24 cellular contexts compared by ENCODE assay signal in genomic region chr14:31209605-31210004, GRCh38. TPM values are rescaled to one million over a fixed set of nuclear protein-coding genes. Genes with fewer than 3 reads are reported as not detected.
A peak's percentile ranks its signal among the peaks of the same experiment; 100 is the strongest.
DNase-seq lines count a peak whose midpoint lies in the region; ATAC-seq and TF ChIP-seq lines count a peak whose summit lies in the region.
"Had no signal": no experiment of that assay in that cellular context is flagged by ENCODE, and none has a peak within 500 bp of the region (broad histone marks: within the 10 kb centered on the region; RNA-seq: fewer than 3 reads in every experiment).

No MANE protein-coding gene starts in this region.

- no peak overlapping the region for H2AFZ ChIP-seq in Karpas-422 (ENCODE audit: low read length)

- peaks cover 45% of the 10 kb centered on the region for H3K4me1 ChIP-seq in CD4-positive, alpha-beta memory T cell (ENCODE audit: insufficient read depth, low read length)
- H3K4me1 ChIP-seq in Karpas-422 (ENCODE audit: low read length) (peaks cover 31% of the 10 kb centered on the region), stomach (peaks cover 14 to 36% (median 28%) of the 10 kb centered on the region in 4 donors)

- no peak overlapping the region for H3K27ac ChIP-seq in CD4-positive, alpha-beta memory T cell (ENCODE audit: low read depth, low read length)
- H3K27ac ChIP-seq in Karpas-422 (ENCODE audit: low read length) (peak overlapping the region; percentile 89; the same call in 1 of the 2 replicates), stomach (peak overlapping the region in 3 of 5 donors; percentile 97 to 99 (median 98))

- no peak overlapping the region for H3K4me3 ChIP-seq in CD4-positive, alpha-beta memory T cell (ENCODE audit: low read length in 2 of 2)
- H3K4me3 ChIP-seq in Karpas-422 (ENCODE audit: low read length) (no peak overlapping the region), stomach (no peak overlapping the region)
- H3K4me3 ChIP-seq: adrenal gland, MG63 had no signal

- H3K27ac Mint-ChIP-seq in CD4-positive, alpha-beta memory T cell = peak overlapping the region in 5 of 7 donors; percentile 85 to 100 (median 99)
- H3K27ac Mint-ChIP-seq in immature natural killer cell = peak overlapping the region in 5 of 6 donors; percentile 89 to 100 (median 99)
- H3K27ac Mint-ChIP-seq: endodermal cell had no signal

- no peaks in the 10 kb centered on the region for H3K36me3 ChIP-seq in CD4-positive, alpha-beta memory T cell (ENCODE audit: insufficient read depth, low read length)
- peaks cover 9% of the 10 kb centered on the region for H3K36me3 ChIP-seq in Karpas-422 (ENCODE audit: insufficient read depth, low read length)
- H3K36me3 ChIP-seq in stomach = no peaks in the 10 kb centered on the region
- H3K36me3 ChIP-seq: adrenal gland had no signal

- peaks cover 5 to 16% of the 10 kb centered on the region in 2 donors for H3K36me3 Mint-ChIP-seq in CD4-positive, alpha-beta memory T cell
- H3K36me3 Mint-ChIP-seq in immature natural killer cell = no peaks in the 10 kb centered on the region

- no peak overlapping the region for H3K4me3 Mint-ChIP-seq in CD4-positive, alpha-beta memory T cell
- peak overlapping the region; percentile 58 to 74 (median 70) for H3K4me3 Mint-ChIP-seq in immature natural killer cell
- H3K4me3 Mint-ChIP-seq: endodermal cell had no signal

- no peak for DNase-seq in CD4-positive, alpha-beta memory T cell
- DNase-seq in Karpas-422 = no peak
- no peak for DNase-seq in immature natural killer cell
- DNase-seq in stomach = no peak
- no peak for DNase-seq in NCI-H2171 treated with DMSO at 0.1 percent for 48 hours (lab: John Stamatoyannopoulos, UW)
- DNase-seq in NCI-H1417 (lab: John Stamatoyannopoulos, UW) = no peak
- DNase-seq: activated CD4-positive, CD25-positive, alpha-beta regulatory T cell treated with anti-CD3 and anti-CD28 coated beads, Interleukin-2, amount 50 U/mL, for 72 hours; activated CD8-positive, alpha-beta memory T cell treated with anti-CD3 and anti-CD28 coated beads for 24 hours; activated naive CD4-positive, alpha-beta T cell; activated T-cell treated with anti-CD3 and anti-CD28 coated beads, Interleukin-2, amount 50 U/mL, for 1 hour; adrenal gland; cortex of kidney; DMS153; endodermal cell; IMR-90; kidney; MG63; NCI-H1436 treated with DMSO at 0.1 percent for 48 hours; NCI-H2107; occipital lobe; SHP77 treated with DMSO at 0.1 percent for 48 hours had no signal

- H3K4me1 Mint-ChIP-seq in CD4-positive, alpha-beta memory T cell = peaks cover 36 to 60% (median 44%) of the 10 kb centered on the region in 4 donors
- H3K4me1 Mint-ChIP-seq in immature natural killer cell = peaks cover 53 to 54% of the 10 kb centered on the region in 2 donors

- TF ChIP-seq POLR2A in stomach (IDR thresholded peaks at IDR 0.05) = no peak

- H3K27me3 Mint-ChIP-seq in CD4-positive, alpha-beta memory T cell = no peaks in the 10 kb centered on the region
- H3K27me3 Mint-ChIP-seq in immature natural killer cell (ENCODE audit: low read depth in 3 of 3) = peaks cover 16 to 26% (median 21%) of the 10 kb centered on the region in 3 donors

- ATAC-seq in GM18858 (IDR thresholded peaks at IDR 0.05; ENCODE audit: unreplicated experiment) = no peak
- ATAC-seq: CD8-positive, alpha-beta T cell; stimulated activated effector memory CD8-positive, alpha-beta T cell treated with anti-CD3 and anti-CD28 coated beads, Interleukin-12 subunit alpha, Interleukin-12 subunit beta, amount 100 ng/mL, for 72 hours had no signal

- peak overlapping the region; percentile 92 for H3K4me2 ChIP-seq in Karpas-422 (ENCODE audit: low read depth, low read length, poor library complexity, severe bottlenecking)

- H3K27me3 ChIP-seq in CD4-positive, alpha-beta memory T cell (ENCODE audit: insufficient read depth, low read length) = no peaks in the 10 kb centered on the region
- H3K27me3 ChIP-seq in Karpas-422 (ENCODE audit: low read length) = no peaks in the 10 kb centered on the region
- H3K27me3 ChIP-seq in stomach = no peaks in the 10 kb centered on the region
- H3K27me3 ChIP-seq: adrenal gland, MG63 had no signal

- intact Hi-C loops in CD4-positive, alpha-beta memory T cell (cut with micrococcal nuclease) = loop anchor here (2.0 to 5.0 kb wide), 8 partner anchors 63 to 993 kb away; partner anchors contain the start of genes ARHGAP5, G2E3, NUBPL and RNU6-7
- intact Hi-C loops in stomach (cut with DNase I; ENCODE audit: low total_unique reads) = no loop called here

- H4K20me1 ChIP-seq in Karpas-422 (ENCODE audit: insufficient read depth, low read depth, low read length) = peaks cover 18% of the 10 kb centered on the region; the same call in 1 of the 2 replicates

- POLR2A ChIA-PET in CD4-positive, alpha-beta memory T cell (lab: Charles Lee; ENCODE audit: partially characterized antibody) = interaction anchor here (1.1 to 5.6 kb wide), 6 partner anchors 75 to 210 kb away, joined by 3 to 152 read pairs (median 17); partner anchors contain the start of genes AP4S1, HEATR5A and STRN3

- no peak for TF ChIP-seq CTCF in stomach (IDR thresholded peaks at IDR 0.05)

- H3K9me3 ChIP-seq in CD4-positive, alpha-beta memory T cell (ENCODE audit: control insufficient read depth in 1 of 2, low read length in 2 of 2) = no peaks in the 10 kb centered on the region
- H3K9me3 ChIP-seq in Karpas-422 (ENCODE audit: low read length) = no peaks in the 10 kb centered on the region
- H3K9me3 ChIP-seq in stomach = no peaks in the 10 kb centered on the region
- H3K9me3 ChIP-seq: adrenal gland, MG63 had no signal

- H3K79me2 ChIP-seq in Karpas-422 (ENCODE audit: low read length) = peaks cover 29% of the 10 kb centered on the region

- H3K9me3 Mint-ChIP-seq in CD4-positive, alpha-beta memory T cell = peaks cover 0 to 5% (median 0%) of the 10 kb centered on the region in 8 donors
- H3K9me3 Mint-ChIP-seq in immature natural killer cell = peaks cover 0 to 2% (median 0%) of the 10 kb centered on the region in 6 donors
- H3K9me3 Mint-ChIP-seq: CD8-positive, alpha-beta T cell; endodermal cell; stimulated activated effector memory CD8-positive, alpha-beta T cell treated with anti-CD3 and anti-CD28 coated beads, Interleukin-12 subunit alpha, Interleukin-12 subunit beta, amount 100 ng/mL, for 72 hours had no signal

- no peaks in the 10 kb centered on the region for H3K9me2 ChIP-seq in Karpas-422 (replicated peaks; ENCODE audit: insufficient read depth, low read length)

- no peak overlapping the region for H3K9ac ChIP-seq in Karpas-422 (ENCODE audit: low read length)

- 92 to 100% (median 94%) methylated on average over 5 of the region's 5 CpGs for WGBS in stomach, 5 donors

- CTCF ChIA-PET in CD4-positive, alpha-beta memory T cell (lab: Charles Lee; ENCODE audit: partially characterized antibody) = interaction anchor here (0.7 to 4.7 kb wide), 8 partner anchors 9 to 229 kb away, joined by 3 to 28 read pairs (median 4); partner anchors contain the start of genes AP4S1 and STRN3

- no peak for TF ChIP-seq EP300 in stomach (IDR thresholded peaks at IDR 0.05)

RNA-seq across cellular contexts. Expression of gene HECTD1, which starts 2.0 kb away (rescaled TPM):
- total RNA-seq in CD4-positive, alpha-beta memory T cell = 100 to 1,000 TPM; 157 to 170 TPM
- 10 to 100 TPM; 15.6 to 36.3 TPM for polyA plus RNA-seq in CD4-positive, alpha-beta memory T cell
- 314 and 317 TPM in 2 replicates for total RNA-seq in Karpas-422 (2014; rRNA removed; shearing (Covaris generic); ENCODE audit: low replicate concordance)
- polyA plus RNA-seq in immature natural killer cell (10 to 100 TPM; 10.6 to 36.1 (median 22.2) TPM), stomach (10 to 100 TPM; 33.5 to 44.3 (median 35.6) TPM)
- total RNA-seq in stomach = 100 to 1,000 TPM; 158 to 529 (median 237) TPM

Comparison
In these comparisons a context has a peak if more than half of its experiments do, and no peak if none do; other contexts are left out.
1. H3K4me3 Mint-ChIP-seq: peak in immature natural killer cell (5 of 5); none in CD4-positive, alpha-beta memory T cell (0 of 8).